ENCODE assay signal across 23 cellular contexts in the genomic region with DNA sequence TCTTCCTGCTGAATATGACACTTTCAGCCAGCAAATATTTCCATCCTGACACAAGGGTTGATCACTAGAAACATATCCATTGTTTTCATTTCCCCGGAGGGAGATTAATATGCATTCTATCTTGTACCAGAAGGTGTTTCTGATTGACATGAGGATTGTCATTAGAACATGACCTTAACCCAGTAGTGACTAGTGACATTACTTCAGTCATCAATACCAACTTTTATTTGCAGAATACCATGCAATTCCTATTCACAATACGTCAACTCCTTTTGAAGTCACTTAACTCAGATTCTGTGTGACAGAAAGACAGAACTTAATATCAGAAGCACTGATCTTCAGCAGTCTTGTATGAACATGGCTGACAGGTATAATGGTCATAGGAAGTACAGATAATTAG.
"Had no signal": no experiment of that assay in that cellular context is flagged by ENCODE, and none has a peak within 500 bp of the region (broad histone marks: within the 10 kb centered on the region; RNA-seq: fewer than 3 reads in every experiment).

No MANE protein-coding gene starts in this region.

- H3K9me3 ChIP-seq: colonic mucosa, esophagus muscularis mucosa, gastrocnemius medialis, gastroesophageal sphincter had no signal

- H3K27me3 ChIP-seq: colonic mucosa, dorsolateral prefrontal cortex, esophagus muscularis mucosa, esophagus squamous epithelium, foreskin keratinocyte, gastrocnemius medialis, gastroesophageal sphincter, heart left ventricle, heart right ventricle had no signal

- H3K27ac ChIP-seq: colonic mucosa, coronary artery, dorsolateral prefrontal cortex, epithelial cell of prostate, esophagus muscularis mucosa, esophagus squamous epithelium, foreskin keratinocyte, gastrocnemius medialis, gastroesophageal sphincter, heart left ventricle, heart right ventricle had no signal

- H3K4me3 ChIP-seq: colonic mucosa, coronary artery, dorsolateral prefrontal cortex, esophagus muscularis mucosa, esophagus squamous epithelium, gastrocnemius medialis, gastroesophageal sphincter, heart left ventricle, heart right ventricle had no signal

- DNase-seq: colonic mucosa; cortex of kidney; dermis blood vessel endothelial cell; dorsolateral prefrontal cortex; effector CD4-positive, alpha-beta T cell; effector CD8-positive, alpha-beta T cell; effector memory CD4-positive, alpha-beta T cell; effector memory CD8-positive, alpha-beta T cell; endodermal cell; erythroblast; esophagus squamous epithelium; foreskin fibroblast; foreskin keratinocyte; foreskin melanocyte; gastrocnemius medialis; glutamatergic neuron; head of caudate nucleus; heart left ventricle; heart right ventricle had no signal

- H3K36me3 ChIP-seq: colonic mucosa, esophagus muscularis mucosa, esophagus squamous epithelium, gastrocnemius medialis, gastroesophageal sphincter, heart left ventricle, heart right ventricle had no signal
